In the genomic region with DNA sequence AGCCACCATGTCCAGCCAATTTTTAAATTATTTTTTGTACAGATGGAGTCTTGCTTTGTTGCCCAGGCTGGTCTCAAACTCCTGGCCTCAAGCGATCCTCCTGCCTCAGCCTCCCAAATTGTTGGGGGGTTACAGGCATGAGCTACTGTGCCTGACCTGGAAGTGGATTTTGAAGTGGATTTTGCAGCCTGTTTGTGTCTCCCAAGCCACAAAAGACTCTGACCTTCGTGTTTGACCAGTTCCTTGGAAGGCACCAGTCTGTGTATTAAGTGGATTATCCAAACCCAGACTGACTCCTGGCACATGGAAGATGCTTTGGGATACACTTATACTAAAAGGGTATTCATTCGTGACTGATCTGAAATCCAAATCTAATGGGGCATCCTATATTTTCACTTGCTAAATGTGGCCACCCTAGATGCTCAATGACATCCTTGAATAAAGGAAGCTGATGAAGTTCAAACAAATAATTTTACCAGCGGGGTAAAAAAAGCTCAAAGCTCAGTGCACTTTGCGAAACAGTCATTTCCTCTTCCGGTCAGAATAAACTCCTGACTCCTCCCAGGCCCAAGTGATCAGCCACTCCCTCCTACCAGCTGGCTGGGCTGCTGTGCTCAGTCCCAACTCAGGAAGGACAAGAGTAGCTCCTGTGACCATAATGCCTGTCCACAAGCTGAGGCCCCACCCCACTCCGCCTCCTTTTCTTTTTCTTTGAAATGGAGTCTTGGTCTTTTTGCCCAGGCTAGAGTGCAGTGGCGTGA, we compare ENCODE assay signal across 8 cellular contexts. TPM values are rescaled to one million over a fixed set of nuclear protein-coding genes. Genes with fewer than 3 reads are reported as not detected.
DNase-seq lines count a peak whose midpoint lies in the region; ATAC-seq and TF ChIP-seq lines count a peak whose summit lies in the region.

No MANE protein-coding gene starts in this region.

- peak overlapping the region; percentile 67 for H2AFZ ChIP-seq in SK-N-SH (ENCODE audit: low read depth)

- no peaks in the 10 kb centered on the region for H3K36me3 ChIP-seq in SK-N-SH (replicated peaks in 1 of 2; ENCODE audit: control insufficient read depth in 1 of 2, insufficient read depth in 2 of 2, low read length in 1 of 2)

- no peaks in the 10 kb centered on the region for H3K79me2 ChIP-seq in SK-N-SH (ENCODE audit: insufficient read depth)

- no peak overlapping the region for H3K4me3 ChIP-seq in SK-N-SH (ENCODE audit: low read depth in 2 of 2, low read length in 1 of 2)

- WGBS in SK-N-SH (ENCODE audit: low lambda C conversion rate), result 81% methylated on average over 8 of the region's 8 CpGs

- H3K9ac ChIP-seq in SK-N-SH, result no peak overlapping the region

- CTCF ChIA-PET in SK-N-SH (lab: Yijun Ruan, JAX), result interaction anchor here (1.1 kb wide), 1 partner anchor 117 kb away, joined by 6 read pairs; no protein-coding TSS in a partner anchor

- H3K4me2 ChIP-seq in SK-N-SH, result no peak overlapping the region

- POLR2A ChIA-PET in SK-N-SH (lab: Yijun Ruan, JAX), result no interaction called here

- TF ChIP-seq POLR2A in GM19193 (IDR thresholded peaks at IDR 0.05; ENCODE audit: extremely low read depth, insufficient read depth, insufficient read length), result peak; percentile 54

- peak; percentile 20 for DNase-seq in COLO668 (lab: John Stamatoyannopoulos, UW; ENCODE audit: unreplicated experiment)
- no peak for DNase-seq in SK-N-SH
- peak; percentile 85 to 86 for DNase-seq in dermis microvascular lymphatic vessel endothelial cell (ENCODE audit: low read depth in 2 of 2)
- DNase-seq in myocyte (ENCODE audit: low read depth), result peak; percentile 60
- DNase-seq in DMS 273 (lab: John Stamatoyannopoulos, UW; ENCODE audit: unreplicated experiment), result no peak

- TF ChIP-seq EP300 in SK-N-SH (IDR thresholded peaks at IDR 0.05; ENCODE audit: borderline replicate concordance in 1 of 2, low read depth in 1 of 2, low read length in 1 of 2), result no peak

- no peaks in the 10 kb centered on the region for H3K27me3 ChIP-seq in SK-N-SH (ENCODE audit: insufficient read depth)

- no peaks in the 10 kb centered on the region for H4K20me1 ChIP-seq in SK-N-SH (ENCODE audit: insufficient read depth)

- TF ChIP-seq RAD21 in SK-N-SH (IDR thresholded peaks at IDR 0.05; ENCODE audit: low read length), result no peak

- no peaks in the 10 kb centered on the region for H3K9me3 ChIP-seq in SK-N-SH

- H3K27ac ChIP-seq in SK-N-SH (ENCODE audit: low read depth in 2 of 2, low read length in 1 of 2), result no peak overlapping the region

- H3F3A ChIP-seq in SK-N-SH (replicated peaks; ENCODE audit: insufficient read depth), result no peaks in the 10 kb centered on the region

- ATAC-seq in HG03432 (IDR thresholded peaks at IDR 0.05; ENCODE audit: unreplicated experiment) (peak; percentile 82), GM21381 (IDR thresholded peaks at IDR 0.05; ENCODE audit: unreplicated experiment) (no peak)

- no peaks in the 10 kb centered on the region for H3K9me2 ChIP-seq in SK-N-SH

- no peak for TF ChIP-seq CTCF in SK-N-SH (IDR thresholded peaks at IDR 0.05)

- H3K4me1 ChIP-seq in SK-N-SH (ENCODE audit: control insufficient read depth in 1 of 2, insufficient read depth in 2 of 2, low read depth in 1 of 2, low read length in 1 of 2), result peaks cover 0 to 4% of the 10 kb centered on the region in 2 experiments; a peak in 1 of 4 replicates

TF ChIP-seq in SK-N-SH, 30 proteins besides CTCF, POLR2A, EP300 and RAD21:
- TF ChIP-seq JUND (IDR thresholded peaks at IDR 0.05), result no peak
- TF ChIP-seq MEF2A (IDR thresholded peaks at IDR 0.05; ENCODE audit: borderline replicate concordance, low read depth), result no peak
- no peak for TF ChIP-seq FOXJ3 (CRISPR knock-in tag; IDR thresholded peaks at IDR 0.05)
- TF ChIP-seq, protein P1, sequence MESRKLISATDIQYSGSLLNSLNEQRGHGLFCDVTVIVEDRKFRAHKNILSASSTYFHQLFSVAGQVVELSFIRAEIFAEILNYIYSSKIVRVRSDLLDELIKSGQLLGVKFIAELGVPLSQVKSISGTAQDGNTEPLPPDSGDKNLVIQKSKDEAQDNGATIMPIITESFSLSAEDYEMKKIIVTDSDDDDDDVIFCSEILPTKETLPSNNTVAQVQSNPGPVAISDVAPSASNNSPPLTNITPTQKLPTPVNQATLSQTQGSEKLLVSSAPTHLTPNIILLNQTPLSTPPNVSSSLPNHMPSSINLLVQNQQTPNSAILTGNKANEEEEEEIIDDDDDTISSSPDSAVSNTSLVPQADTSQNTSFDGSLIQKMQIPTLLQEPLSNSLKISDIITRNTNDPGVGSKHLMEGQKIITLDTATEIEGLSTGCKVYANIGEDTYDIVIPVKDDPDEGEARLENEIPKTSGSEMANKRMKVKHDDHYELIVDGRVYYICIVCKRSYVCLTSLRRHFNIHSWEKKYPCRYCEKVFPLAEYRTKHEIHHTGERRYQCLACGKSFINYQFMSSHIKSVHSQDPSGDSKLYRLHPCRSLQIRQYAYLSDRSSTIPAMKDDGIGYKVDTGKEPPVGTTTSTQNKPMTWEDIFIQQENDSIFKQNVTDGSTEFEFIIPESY (IDR thresholded peaks at IDR 0.05; ENCODE audit: borderline replicate concordance, low read depth), result no peak
- TF ChIP-seq TAF1 (IDR thresholded peaks at IDR 0.05; ENCODE audit: borderline replicate concordance, low read depth, low read length), result no peak
- no peak for TF ChIP-seq CHD2 (IDR thresholded peaks at IDR 0.05; ENCODE audit: low read length, partially characterized antibody)
- TF ChIP-seq YY1 (IDR thresholded peaks at IDR 0.05; ENCODE audit: low read depth), result no peak
- TF ChIP-seq TEAD4 (IDR thresholded peaks at IDR 0.05; ENCODE audit: borderline replicate concordance, insufficient read depth), result no peak
- no peak for TF ChIP-seq USF1 (IDR thresholded peaks at IDR 0.05; ENCODE audit: borderline replicate concordance, low read depth)
- no peak for TF ChIP-seq RXRA (IDR thresholded peaks at IDR 0.05; ENCODE audit: borderline replicate concordance, low read depth)
- TF ChIP-seq ELF1 (IDR thresholded peaks at IDR 0.05), result no peak
- no peak for TF ChIP-seq FOXM1 (IDR thresholded peaks at IDR 0.05; ENCODE audit: low read depth)
- TF ChIP-seq GATA2 (CRISPR knock-in tag; IDR thresholded peaks at IDR 0.05), result no peak
- no peak for TF ChIP-seq MXI1 (IDR thresholded peaks at IDR 0.05; ENCODE audit: low read depth, low read length)
- no peak for TF ChIP-seq NFIC (IDR thresholded peaks at IDR 0.05; ENCODE audit: borderline replicate concordance)
- TF ChIP-seq, protein P2, sequence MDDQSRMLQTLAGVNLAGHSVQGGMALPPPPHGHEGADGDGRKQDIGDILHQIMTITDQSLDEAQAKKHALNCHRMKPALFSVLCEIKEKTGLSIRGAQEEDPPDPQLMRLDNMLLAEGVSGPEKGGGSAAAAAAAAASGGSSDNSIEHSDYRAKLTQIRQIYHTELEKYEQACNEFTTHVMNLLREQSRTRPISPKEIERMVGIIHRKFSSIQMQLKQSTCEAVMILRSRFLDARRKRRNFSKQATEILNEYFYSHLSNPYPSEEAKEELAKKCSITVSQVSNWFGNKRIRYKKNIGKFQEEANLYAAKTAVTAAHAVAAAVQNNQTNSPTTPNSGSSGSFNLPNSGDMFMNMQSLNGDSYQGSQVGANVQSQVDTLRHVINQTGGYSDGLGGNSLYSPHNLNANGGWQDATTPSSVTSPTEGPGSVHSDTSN (IDR thresholded peaks at IDR 0.05), result no peak
TF ChIP-seq in SK-N-SH: peak in this region for 0.

RNA-seq across cellular contexts. Expression of gene GATAD2A, which starts 32.6 kb away (rescaled TPM):
- polyA plus RNA-seq in SK-N-SH (2012; rRNA removed), result 28.0 and 36.6 TPM in 2 replicates
- polyA plus RNA-seq in SK-N-SH (2012; cell fraction: cytosol; rRNA removed), result 37.5 and 38.1 TPM in 2 replicates
- polyA plus RNA-seq in SK-N-SH (2012; cell fraction: nucleus; rRNA removed), result 22.9 and 35.5 TPM in 2 replicates
- total RNA-seq in dermis microvascular lymphatic vessel endothelial cell, result 33.1 and 43.7 TPM in 2 replicates
- total RNA-seq in myocyte, result 49.5 and 65.8 TPM in 2 replicates
- 65.0 TPM for polyA plus RNA-seq in myocyte (2012)

RNA-seq across cellular contexts. Expression of gene MAU2, which starts 52.2 kb away (rescaled TPM):
- 17.6 and 19.4 TPM in 2 replicates for polyA plus RNA-seq in SK-N-SH (2012; rRNA removed)
- 7.0 and 10.5 TPM in 2 replicates for polyA plus RNA-seq in SK-N-SH (2012; cell fraction: cytosol; rRNA removed)
- polyA plus RNA-seq in SK-N-SH (2012; cell fraction: nucleus; rRNA removed), result 64.3 and 65.8 TPM in 2 replicates
- total RNA-seq in dermis microvascular lymphatic vessel endothelial cell, result 16.9 and 38.2 TPM in 2 replicates
- 32.0 and 40.3 TPM in 2 replicates for total RNA-seq in myocyte
- 37.1 TPM for polyA plus RNA-seq in myocyte (2012)

RNA-seq across cellular contexts. Expression of gene SUGP1, which starts 52.5 kb away (rescaled TPM):
- polyA plus RNA-seq in SK-N-SH (2012; rRNA removed), result 35.1 and 43.2 TPM in 2 replicates
- polyA plus RNA-seq in SK-N-SH (2012; cell fraction: cytosol; rRNA removed), result 25.3 and 28.0 TPM in 2 replicates
- polyA plus RNA-seq in SK-N-SH (2012; cell fraction: nucleus; rRNA removed), result 97.2 and 105 TPM in 2 replicates
- 17.7 TPM in 2 replicates for total RNA-seq in dermis microvascular lymphatic vessel endothelial cell
- total RNA-seq in myocyte, result 32.6 and 36.4 TPM in 2 replicates
- 46.7 TPM for polyA plus RNA-seq in myocyte (2012)

Comparison
In these comparisons a context has a peak if more than half of its experiments do, and no peak if none do; other contexts are left out.
1. DNase-seq: peak in COLO668 (single experiment), dermis microvascular lymphatic vessel endothelial cell (2 of 2) and myocyte (single experiment); none in SK-N-SH (single experiment) and DMS 273 (single experiment).